Comparison of ENCODE assay signal across 20 cellular contexts in the genomic region with DNA sequence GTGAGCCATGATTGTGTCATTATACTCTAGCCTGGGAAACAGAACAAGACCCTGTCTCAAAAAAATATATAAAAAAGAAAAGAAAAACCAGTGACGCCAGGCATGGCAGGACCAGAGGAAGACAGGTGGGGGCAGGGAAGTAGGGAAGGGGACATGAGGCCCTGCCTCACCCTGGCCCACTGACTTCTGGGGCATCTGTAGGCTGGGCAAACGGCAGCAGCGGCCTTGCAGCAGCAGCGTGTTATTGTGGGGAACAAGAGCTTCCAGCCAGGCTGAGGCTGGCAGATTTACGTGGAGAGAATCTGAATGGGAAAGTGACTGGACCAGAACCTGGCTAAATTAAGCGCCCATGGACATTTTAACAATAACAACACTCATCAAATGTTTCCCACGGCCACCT. TPM values are rescaled to one million over a fixed set of nuclear protein-coding genes. Genes with fewer than 3 reads are reported as not detected.
DNase-seq lines count a peak whose midpoint lies in the region; ATAC-seq, FAIRE-seq and TF ChIP-seq lines count a peak whose summit lies in the region.
"Had no signal": no experiment of that assay in that cellular context is flagged by ENCODE, and none has a peak within 500 bp of the region (broad histone marks: within the 10 kb centered on the region; RNA-seq: fewer than 3 reads in every experiment).

No MANE protein-coding gene starts in this region.

- no peak overlapping the region for H3K4me3 ChIP-seq in GM23338
- no peak overlapping the region for H3K4me3 ChIP-seq in H1 (ENCODE audit: extremely low read depth in 1 of 4, insufficient read depth in 2 of 4, low read depth in 3 of 4, low read length in 4 of 4)
- no peak overlapping the region for H3K4me3 ChIP-seq in breast epithelium
- H3K4me3 ChIP-seq: HAP-1, Peyer's patch, SJSA1 had no signal

- H3K79me2 ChIP-seq in GM23338 (replicated peaks; ENCODE audit: insufficient read depth) (peaks cover 49% of the 10 kb centered on the region), H1 (ENCODE audit: control insufficient read depth in 1 of 2, insufficient read depth in 2 of 2, low read length in 2 of 2) (peaks cover 0 to 34% of the 10 kb centered on the region in 2 experiments; a peak in 2 of 4 replicates)

- no peak for FAIRE-seq in H1 (lab: Jason Lieb, UNC)

- H4K5ac ChIP-seq in H1 (ENCODE audit: insufficient read length, low read depth, low read length) = no peak overlapping the region

- intact Hi-C loops in activated naive CD4-positive, alpha-beta T cell treated with anti-CD3 and anti-CD28 coated beads for 36 hours (cut with micrococcal nuclease) = no loop called here
- intact Hi-C loops in breast epithelium (cut with DNase I; ENCODE audit: low total_unique reads) = no loop called here

- H2AFZ ChIP-seq in GM23338 (no peak overlapping the region), H1 (ENCODE audit: low read length) (no peak overlapping the region)

- no peak for DNase-seq in GM23338 (ENCODE audit: low spot score)
- DNase-seq in H1 (ENCODE audit: low read depth in 1 of 2, low spot score in 2 of 2) = no peak
- DNase-seq in stimulated activated effector memory CD8-positive, alpha-beta T cell treated with anti-CD3 and anti-CD28 coated beads, Interleukin-12 subunit alpha, Interleukin-12 subunit beta, amount 100 ng/mL, for 72 hours (ENCODE audit: low spot score in 2 of 2) = no peak
- DNase-seq in HFFc6 = no peak
- DNase-seq in activated naive CD4-positive, alpha-beta T cell treated with anti-CD3 and anti-CD28 coated beads for 36 hours = no peak
- DNase-seq in breast epithelium (ENCODE audit: low spot score in 2 of 2) = no peak
- no peak for DNase-seq in NAMALWA (ENCODE audit: low spot score)
- DNase-seq: DND-41; Kasumi-1; MM.1S; NCI-H1105 treated with DMSO at 0.1 percent for 48 hours; NCI-H1694 treated with DMSO at 0.1 percent for 48 hours; NCI-H510A; NCI-H748 treated with DMSO at 0.1 percent for 48 hours; NK-92 treated with Interleukin-12 subunit alpha and Interleukin-12 subunit beta, amount 100 ng/mL, for 24 hours had no signal

- 88% methylated on average over 7 of the region's 7 CpGs; no CpG with 5 or more reads in 1 of the 2 experiments for WGBS in H1 (ENCODE audit: extremely low coverage in 1 of 2, insufficient coverage in 1 of 2, insufficient read length in 1 of 2, insufficient replicate concordance in 2 of 2, low coverage in 1 of 2, low lambda C conversion rate in 2 of 2, missing lambda C conversion rate in 1 of 2), 2 experiments

- no peaks in the 10 kb centered on the region for H3K9me2 ChIP-seq in GM23338 (ENCODE audit: insufficient read depth)

- no peak overlapping the region for H2BK120ac ChIP-seq in H1 (replicated peaks; ENCODE audit: low read depth, low read length)

- ATAC-seq in GM23338 = 0 out of 3 replicates have a peak, but pooled peaks have one; percentile 32
- no peak for ATAC-seq in stimulated activated effector memory CD8-positive, alpha-beta T cell treated with anti-CD3 and anti-CD28 coated beads, Interleukin-12 subunit alpha, Interleukin-12 subunit beta, amount 100 ng/mL, for 72 hours

- POLR2A ChIA-PET in H1 (lab: Charles Lee; ENCODE audit: partially characterized antibody) = no interaction called here

- H3K27me3 Mint-ChIP-seq in GM23338 (ENCODE audit: insufficient read depth, low read depth, poor library complexity) (no peaks in the 10 kb centered on the region), nephron (ENCODE audit: low read depth) (peaks cover 3% of the 10 kb centered on the region), HFFc6 (ENCODE audit: insufficient read depth) (peaks cover 1% of the 10 kb centered on the region)
- no peaks in the 10 kb centered on the region for H3K27me3 Mint-ChIP-seq in activated naive CD4-positive, alpha-beta T cell treated with anti-CD3 and anti-CD28 coated beads for 36 hours (ENCODE audit: low read depth)

- peaks cover 15% of the 10 kb centered on the region for H3K79me1 ChIP-seq in H1 (ENCODE audit: low read depth, low read length)

- no peak for TF ChIP-seq POLR2A in H1 (IDR thresholded peaks at IDR 0.05; ENCODE audit: control extremely low read depth in 1 of 2, low read depth in 2 of 2, low read length in 2 of 2)
- TF ChIP-seq POLR2A in breast epithelium (IDR thresholded peaks at IDR 0.05) = no peak

- H4K20me1 ChIP-seq in GM23338 (replicated peaks; ENCODE audit: insufficient read depth) (no peaks in the 10 kb centered on the region; the same call in 1 of the 2 replicates), H1 (replicated peaks in 1 of 2; ENCODE audit: control insufficient read depth in 1 of 2, insufficient read depth in 2 of 2, low read length in 2 of 2) (peaks cover 0 to 6% of the 10 kb centered on the region in 2 experiments)

- no peak overlapping the region for H2BK20ac ChIP-seq in H1 (ENCODE audit: low read length)

- CTCF ChIA-PET in H1 (lab: Charles Lee; ENCODE audit: partially characterized antibody) = interaction anchor here (1.0 to 1.9 kb wide), 7 partner anchors 10 to 66 kb away, joined by 3 to 8 read pairs (median 4); no protein-coding TSS in a partner anchor
- CTCF ChIA-PET in activated naive CD4-positive, alpha-beta T cell treated with anti-CD3 and anti-CD28 coated beads for 36 hours (lab: Charles Lee) = interaction anchor here (1.7 kb wide), 1 partner anchor 26 kb away, joined by 10 read pairs; no protein-coding TSS in a partner anchor

- no peaks in the 10 kb centered on the region for H3K27me3 ChIP-seq in GM23338 (ENCODE audit: insufficient read depth)
- H3K27me3 ChIP-seq in H1 (replicated peaks in 1 of 4; ENCODE audit: control insufficient read depth in 3 of 4, extremely low read depth in 1 of 4, insufficient read depth in 3 of 4, low read length in 3 of 4) = no peaks in the 10 kb centered on the region
- no peaks in the 10 kb centered on the region for H3K27me3 ChIP-seq in breast epithelium
- H3K27me3 ChIP-seq: Peyer's patch, SJSA1 had no signal

- H3K4me1 Mint-ChIP-seq in GM23338 = peaks cover 6% of the 10 kb centered on the region; the same call in 1 of the 3 replicates
- peaks cover 5% of the 10 kb centered on the region for H3K4me1 Mint-ChIP-seq in nephron
- no peaks in the 10 kb centered on the region for H3K4me1 Mint-ChIP-seq in stimulated activated effector memory CD8-positive, alpha-beta T cell treated with anti-CD3 and anti-CD28 coated beads, Interleukin-12 subunit alpha, Interleukin-12 subunit beta, amount 100 ng/mL, for 72 hours
- peaks cover 26% of the 10 kb centered on the region for H3K4me1 Mint-ChIP-seq in HFFc6 (ENCODE audit: low read depth)
- no peaks in the 10 kb centered on the region for H3K4me1 Mint-ChIP-seq in activated naive CD4-positive, alpha-beta T cell treated with anti-CD3 and anti-CD28 coated beads for 36 hours (ENCODE audit: low read depth)

- no peak overlapping the region for H4K91ac ChIP-seq in H1 (replicated peaks; ENCODE audit: insufficient read length, low read length)

- no peak overlapping the region for H4K8ac ChIP-seq in H1 (ENCODE audit: extremely low read depth, insufficient read depth, low read length)

- H3K4ac ChIP-seq in H1 (replicated peaks; ENCODE audit: insufficient read length, low read depth, low read length) = no peak overlapping the region

- H2BK12ac ChIP-seq in H1 (ENCODE audit: low read depth, low read length) = 0 out of 2 replicates have a peak overlapping the region, but pooled peaks have one; percentile 27

- H3K4me2 ChIP-seq in GM23338 (no peak overlapping the region), H1 (ENCODE audit: insufficient read depth in 1 of 2, low read depth in 2 of 2, low read length in 2 of 2) (no peak overlapping the region)

- no peak for TF ChIP-seq RAD21 in H1 (IDR thresholded peaks at IDR 0.05 in 1 of 2, conservative IDR thresholded peaks at IDR 0.05 in 1 of 2; ENCODE audit: low read depth in 2 of 2, low read length in 2 of 2)

- no peaks in the 10 kb centered on the region for H3K9me3 Mint-ChIP-seq in GM23338
- H3K9me3 Mint-ChIP-seq in nephron = no peaks in the 10 kb centered on the region
- H3K9me3 Mint-ChIP-seq in stimulated activated effector memory CD8-positive, alpha-beta T cell treated with anti-CD3 and anti-CD28 coated beads, Interleukin-12 subunit alpha, Interleukin-12 subunit beta, amount 100 ng/mL, for 72 hours = no peaks in the 10 kb centered on the region
- no peaks in the 10 kb centered on the region for H3K9me3 Mint-ChIP-seq in HFFc6
- no peaks in the 10 kb centered on the region for H3K9me3 Mint-ChIP-seq in activated naive CD4-positive, alpha-beta T cell treated with anti-CD3 and anti-CD28 coated beads for 36 hours
- H3K9me3 Mint-ChIP-seq: CD14-positive monocyte had no signal

- H3K27ac Mint-ChIP-seq in GM23338 (peak overlapping the region; percentile 83), nephron (peak overlapping the region in 2 of 3 experiments; percentile 18 to 21), HFFc6 (no peak overlapping the region)
- H3K27ac Mint-ChIP-seq in stimulated activated effector memory CD8-positive, alpha-beta T cell treated with anti-CD3 and anti-CD28 coated beads, Interleukin-12 subunit alpha, Interleukin-12 subunit beta, amount 100 ng/mL, for 72 hours = peak overlapping the region; percentile 48
- no peak overlapping the region for H3K27ac Mint-ChIP-seq in activated naive CD4-positive, alpha-beta T cell treated with anti-CD3 and anti-CD28 coated beads for 36 hours

- H3K14ac ChIP-seq in H1 (ENCODE audit: insufficient read length) = no peak overlapping the region

- H3K56ac ChIP-seq in H1 (replicated peaks; ENCODE audit: insufficient read length, low read depth, low read length) = no peak overlapping the region

- no peak overlapping the region for H2BK5ac ChIP-seq in H1 (ENCODE audit: low read depth, low read length)

- H3K23me2 ChIP-seq in H1 (ENCODE audit: low read depth, low read length) = no peaks in the 10 kb centered on the region

- TF ChIP-seq CTCF in GM23338 (conservative IDR thresholded peaks at IDR 0.05; ENCODE audit: low read depth in 2 of 2) (no peak), H1 (IDR thresholded peaks at IDR 0.05; ENCODE audit: control extremely low read depth in 1 of 3, insufficient read depth in 1 of 3, low read depth in 1 of 3, low read length in 3 of 3) (no peak), nephron (IDR thresholded peaks at IDR 0.05; ENCODE audit: unreplicated experiment in 3 of 3) (no peak), HFFc6 (IDR thresholded peaks at IDR 0.05) (no peak), breast epithelium (IDR thresholded peaks at IDR 0.05) (no peak)

- no peak overlapping the region for H2BK15ac ChIP-seq in H1 (ENCODE audit: low read length)

- peaks cover 3% of the 10 kb centered on the region; the same call in 2 of the 3 replicates for H3K36me3 Mint-ChIP-seq in GM23338 (ENCODE audit: low read depth)
- H3K36me3 Mint-ChIP-seq in nephron (ENCODE audit: low read depth) = peaks cover 8% of the 10 kb centered on the region
- H3K36me3 Mint-ChIP-seq in stimulated activated effector memory CD8-positive, alpha-beta T cell treated with anti-CD3 and anti-CD28 coated beads, Interleukin-12 subunit alpha, Interleukin-12 subunit beta, amount 100 ng/mL, for 72 hours = no peaks in the 10 kb centered on the region
- peaks cover 5% of the 10 kb centered on the region; the same call in 1 of the 2 replicates for H3K36me3 Mint-ChIP-seq in HFFc6 (ENCODE audit: low read depth)
- H3K36me3 Mint-ChIP-seq in activated naive CD4-positive, alpha-beta T cell treated with anti-CD3 and anti-CD28 coated beads for 36 hours (ENCODE audit: low read depth) = no peaks in the 10 kb centered on the region

- H2AK5ac ChIP-seq in H1 (ENCODE audit: low read depth, low read length) = no peak overlapping the region

- no peak overlapping the region for H3K18ac ChIP-seq in H1 (ENCODE audit: extremely low read depth, low read length)

- H3K4me1 ChIP-seq in GM23338 (ENCODE audit: insufficient read depth) (no peaks in the 10 kb centered on the region; the same call in 1 of the 2 replicates), H1 (replicated peaks in 1 of 4; ENCODE audit: control insufficient read depth in 3 of 4, insufficient read depth in 4 of 4, low read length in 3 of 4) (0 out of 7 replicates have a peak, but pooled peaks cover 0 to 2% (median 0%) of the 10 kb centered on the region in 4 experiments), breast epithelium (peaks cover 0 to 5% of the 10 kb centered on the region in 2 donors)

- no peak overlapping the region for H3K9ac ChIP-seq in H1 (replicated peaks in 1 of 4; ENCODE audit: extremely low read depth in 1 of 4, low read depth in 3 of 4, low read length in 3 of 4)

- H3K4me3 Mint-ChIP-seq in GM23338 (no peak overlapping the region), nephron (no peak overlapping the region), HFFc6 (no peak overlapping the region)
- no peak overlapping the region for H3K4me3 Mint-ChIP-seq in stimulated activated effector memory CD8-positive, alpha-beta T cell treated with anti-CD3 and anti-CD28 coated beads, Interleukin-12 subunit alpha, Interleukin-12 subunit beta, amount 100 ng/mL, for 72 hours
- no peak overlapping the region for H3K4me3 Mint-ChIP-seq in activated naive CD4-positive, alpha-beta T cell treated with anti-CD3 and anti-CD28 coated beads for 36 hours
- H3K4me3 Mint-ChIP-seq: CD14-positive monocyte had no signal

- H3K23ac ChIP-seq in H1 (ENCODE audit: insufficient read length) = no peak overlapping the region

- H3K36me3 ChIP-seq in GM23338 (ENCODE audit: insufficient read depth) (no peaks in the 10 kb centered on the region), H1 (ENCODE audit: control insufficient read depth in 2 of 4, insufficient read depth in 4 of 4, low read length in 3 of 4) (no peaks in the 10 kb centered on the region; a peak in 1 of 8 replicates), breast epithelium (no peaks in the 10 kb centered on the region)
- H3K36me3 ChIP-seq: Peyer's patch, SJSA1 had no signal

- H3K9me3 ChIP-seq in H1 (ENCODE audit: insufficient read depth in 2 of 2, low read depth in 1 of 2, low read length in 1 of 2) = no peaks in the 10 kb centered on the region
- no peaks in the 10 kb centered on the region for H3K9me3 ChIP-seq in breast epithelium
- H3K9me3 ChIP-seq: HAP-1, Peyer's patch, SJSA1 had no signal

- H3F3A ChIP-seq in GM23338 (replicated peaks; ENCODE audit: low read depth) = no peaks in the 10 kb centered on the region

- TF ChIP-seq EP300 in H1 (IDR thresholded peaks at IDR 0.05; ENCODE audit: borderline replicate concordance in 1 of 2, low read depth in 2 of 2, low read length in 2 of 2) = no peak

- 0 out of 2 replicates have a peak overlapping the region, but pooled peaks have one; percentile 50 for H3K27ac ChIP-seq in GM23338 (ENCODE audit: low read depth)
- no peak overlapping the region for H3K27ac ChIP-seq in H1 (ENCODE audit: low read depth, low read length)
- H3K27ac ChIP-seq in breast epithelium = no peak overlapping the region
- H3K27ac ChIP-seq: Peyer's patch, SJSA1 had no signal

RNA-seq across cellular contexts. Expression of a gene that starts 19.4 kb away (rescaled TPM):
- 54.1 and 77.0 TPM in 2 replicates for total RNA-seq in GM23338 (2014; rRNA removed; shearing (Covaris generic))
- 14.1 and 14.4 TPM in 2 replicates for polyA plus RNA-seq in GM23338 (2016; fragmentation: Nextera tagmentation; extraction: Ambion mirVana)
- total RNA-seq in H1 (2021; fragmentation: NEBNext Ultra II Directional; extraction: Animal tissue kit (Norgen Biotek cat#: 25700)) = 49.4 and 51.7 TPM in 2 replicates
- polyA plus RNA-seq in H1 (2011; rRNA removed) = 35.3 and 46.7 TPM in 2 replicates
- 45.2 TPM for polyA plus RNA-seq in H1 (2011; cell fraction: cytosol; rRNA removed)
- polyA plus RNA-seq in H1 (2011; cell fraction: nucleus; rRNA removed) = 57.9 TPM
- 24.9 to 31.1 TPM (median 30.7 TPM) in 4 replicates for polyA plus RNA-seq in H1 (2012, experiment 1 of 2)
- polyA plus RNA-seq in H1 (2012, experiment 2 of 2) = 6.3 TPM
- 21.7 TPM for polyA plus RNA-seq in H1 (2013, experiment 1 of 2)
- polyA plus RNA-seq in H1 (2013, experiment 2 of 2) = 24.2 TPM
- polyA minus RNA-seq in H1 (2011; rRNA and poly(A)+ RNA removed) = 78.5 and 82.0 TPM in 2 replicates
- polyA minus RNA-seq in H1 (2011; cell fraction: cytosol; rRNA and poly(A)+ RNA removed) = 50.3 TPM
- 41.4 TPM for polyA minus RNA-seq in H1 (2011; cell fraction: nucleus; rRNA and poly(A)+ RNA removed)
- total RNA-seq in HFFc6 (2021; fragmentation: NEBNext Ultra II Directional; extraction: Animal tissue kit (Norgen Biotek cat#: 25700)) = 10 to 100 TPM; 14.2 to 22.0 (median 18.8) TPM
- 1 to 10 TPM; 4.6 to 4.7 TPM for total RNA-seq in activated naive CD4-positive, alpha-beta T cell treated with anti-CD3 and anti-CD28 coated beads for 36 hours
- total RNA-seq in breast epithelium = 10 to 100 TPM; 12.5 to 35.4 (median 33.7) TPM

Comparison
In these comparisons a context has a peak if more than half of its experiments do, and no peak if none do; other contexts are left out.
1. H3K27ac Mint-ChIP-seq: peak in GM23338 (single experiment), nephron (2 of 3) and stimulated activated effector memory CD8-positive, alpha-beta T cell treated with anti-CD3 and anti-CD28 coated beads, Interleukin-12 subunit alpha, Interleukin-12 subunit beta, amount 100 ng/mL, for 72 hours (single experiment); none in HFFc6 (single experiment) and activated naive CD4-positive, alpha-beta T cell treated with anti-CD3 and anti-CD28 coated beads for 36 hours (single experiment).